8 cellular contexts compared by ENCODE assay signal in the genomic region with DNA sequence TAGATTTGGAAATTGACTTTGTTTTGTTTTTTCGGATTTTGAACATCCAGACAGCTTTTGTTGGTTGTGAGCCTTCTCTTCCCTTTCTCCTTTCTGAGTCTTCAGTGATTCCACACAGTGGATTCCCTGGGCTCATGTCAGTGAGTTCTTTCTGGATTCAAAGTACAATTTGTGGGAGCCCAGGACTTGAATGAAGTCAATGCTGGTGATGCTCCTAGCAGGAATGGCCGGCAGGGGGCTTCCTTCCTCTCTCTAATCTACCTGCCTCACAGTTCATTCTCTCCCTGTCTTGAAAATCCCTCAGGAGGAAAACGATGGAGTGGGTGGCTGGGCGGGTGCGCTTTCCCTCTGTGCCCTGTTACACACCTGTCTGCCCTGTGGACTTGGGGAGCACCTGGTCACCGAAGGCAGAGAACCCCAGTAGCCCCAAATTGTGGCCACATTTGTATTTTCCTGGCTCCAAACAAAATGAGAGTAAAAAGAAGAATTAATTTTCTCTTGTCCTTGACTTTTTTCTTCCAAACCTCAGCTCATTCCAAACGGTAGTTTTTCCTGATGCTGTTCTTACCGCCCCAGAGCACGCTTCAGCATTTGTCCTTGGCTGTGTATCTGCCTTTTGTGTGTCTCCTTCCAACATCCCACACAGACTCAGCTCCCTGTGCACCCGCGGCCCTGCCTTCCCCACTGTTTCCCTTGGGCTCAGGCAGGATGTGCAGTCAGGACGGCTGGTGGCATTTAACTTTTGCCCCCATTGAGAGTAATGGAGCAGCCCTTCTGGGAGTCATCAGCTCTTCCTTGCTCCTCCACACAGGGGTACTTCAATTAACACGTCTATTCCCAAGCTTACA.
A peak's percentile ranks its signal among the peaks of the same experiment; 100 is the strongest.
DNase-seq lines count a peak whose midpoint lies in the region; ATAC-seq and TF ChIP-seq lines count a peak whose summit lies in the region.

No MANE protein-coding gene starts in this region.

- CTCF ChIA-PET in activated CD4-positive, alpha-beta memory T cell treated with anti-CD3 and anti-CD28 coated beads, Interleukin-2, amount 10 ng/mL, durations not matched to agents 7 days and 5 days (lab: Charles Lee): interaction anchor here (1.5 kb wide), 1 partner anchor 148 kb away, joined by 3 read pairs; no protein-coding TSS in a partner anchor

- H3K27me3 Mint-ChIP-seq in activated CD4-positive, alpha-beta memory T cell treated with anti-CD3 and anti-CD28 coated beads, Interleukin-2, amount 10 ng/mL, durations not matched to agents 7 days and 5 days: no peaks in the 10 kb centered on the region

- H3K9me3 Mint-ChIP-seq in activated CD4-positive, alpha-beta memory T cell treated with anti-CD3 and anti-CD28 coated beads, Interleukin-2, amount 10 ng/mL, durations not matched to agents 7 days and 5 days: no peaks in the 10 kb centered on the region

- no peak overlapping the region for H3K4me3 Mint-ChIP-seq in activated CD4-positive, alpha-beta memory T cell treated with anti-CD3 and anti-CD28 coated beads, Interleukin-2, amount 10 ng/mL, durations not matched to agents 7 days and 5 days

- H3K27ac Mint-ChIP-seq in activated CD4-positive, alpha-beta memory T cell treated with anti-CD3 and anti-CD28 coated beads, Interleukin-2, amount 10 ng/mL, durations not matched to agents 7 days and 5 days: no peak overlapping the region

- POLR2A ChIA-PET in activated CD4-positive, alpha-beta memory T cell treated with anti-CD3 and anti-CD28 coated beads, Interleukin-2, amount 10 ng/mL, durations not matched to agents 7 days and 5 days (lab: Charles Lee): no interaction called here

- ATAC-seq in GM21360 (IDR thresholded peaks at IDR 0.05; ENCODE audit: unreplicated experiment): no peak
- ATAC-seq in GM19397 (IDR thresholded peaks at IDR 0.05; ENCODE audit: unreplicated experiment): no peak

- TF ChIP-seq CTCF in HFF-Myc (IDR thresholded peaks at IDR 0.05; ENCODE audit: low read depth, low read length, missing control alignments): peak; percentile 68
- TF ChIP-seq CTCF in kidney epithelial cell (IDR thresholded peaks at IDR 0.05; ENCODE audit: insufficient read depth, low read length, poor library complexity, severe bottlenecking): peak; percentile 55

- H3K4me1 Mint-ChIP-seq in activated CD4-positive, alpha-beta memory T cell treated with anti-CD3 and anti-CD28 coated beads, Interleukin-2, amount 10 ng/mL, durations not matched to agents 7 days and 5 days: no peaks in the 10 kb centered on the region

- DNase-seq in CD1c-positive myeloid dendritic cell (ENCODE audit: extremely low spot score) (peak; percentile 9), HFF-Myc (ENCODE audit: extremely low read depth, low read depth) (no peak), SK-MEL-5 (ENCODE audit: low read depth, low spot score) (peak; percentile 50), kidney epithelial cell (ENCODE audit: low read depth) (no peak), NOMO-1 treated with DMSO at 0.1 percent for 48 hours (lab: John Stamatoyannopoulos, UW; ENCODE audit: unreplicated experiment) (no peak)
- DNase-seq in activated CD4-positive, alpha-beta memory T cell treated with anti-CD3 and anti-CD28 coated beads, Interleukin-2, amount 10 ng/mL, durations not matched to agents 7 days and 5 days: no peak

- no peak overlapping the region for H3K4me3 ChIP-seq in HFF-Myc (replicated peaks; ENCODE audit: low read depth, low read length)
- no peak overlapping the region for H3K4me3 ChIP-seq in kidney epithelial cell (ENCODE audit: low read depth, low read length)

- peaks cover 12% of the 10 kb centered on the region for H3K27me3 ChIP-seq in kidney epithelial cell (ENCODE audit: control insufficient read depth, insufficient read depth, low read length)

- no peaks in the 10 kb centered on the region for H3K36me3 ChIP-seq in kidney epithelial cell (ENCODE audit: control insufficient read depth, insufficient read depth, low read length)

- no peaks in the 10 kb centered on the region for H3K36me3 Mint-ChIP-seq in activated CD4-positive, alpha-beta memory T cell treated with anti-CD3 and anti-CD28 coated beads, Interleukin-2, amount 10 ng/mL, durations not matched to agents 7 days and 5 days (ENCODE audit: low read depth)

- in situ Hi-C loops in SK-MEL-5 (cut with HindIII; ENCODE audit: low pct_unique_long_range_greater_than_20kb, low sequenced_read_pairs): no loop called here

Comparison
In these comparisons a context has a peak if more than half of its experiments do, and no peak if none do; other contexts are left out.
1. DNase-seq: peak in CD1c-positive myeloid dendritic cell (single experiment) and SK-MEL-5 (single experiment); none in HFF-Myc (single experiment), kidney epithelial cell (single experiment), NOMO-1 treated with DMSO at 0.1 percent for 48 hours (single experiment) and activated CD4-positive, alpha-beta memory T cell treated with anti-CD3 and anti-CD28 coated beads, Interleukin-2, amount 10 ng/mL, durations not matched to agents 7 days and 5 days (single experiment).